In the genomic region with DNA sequence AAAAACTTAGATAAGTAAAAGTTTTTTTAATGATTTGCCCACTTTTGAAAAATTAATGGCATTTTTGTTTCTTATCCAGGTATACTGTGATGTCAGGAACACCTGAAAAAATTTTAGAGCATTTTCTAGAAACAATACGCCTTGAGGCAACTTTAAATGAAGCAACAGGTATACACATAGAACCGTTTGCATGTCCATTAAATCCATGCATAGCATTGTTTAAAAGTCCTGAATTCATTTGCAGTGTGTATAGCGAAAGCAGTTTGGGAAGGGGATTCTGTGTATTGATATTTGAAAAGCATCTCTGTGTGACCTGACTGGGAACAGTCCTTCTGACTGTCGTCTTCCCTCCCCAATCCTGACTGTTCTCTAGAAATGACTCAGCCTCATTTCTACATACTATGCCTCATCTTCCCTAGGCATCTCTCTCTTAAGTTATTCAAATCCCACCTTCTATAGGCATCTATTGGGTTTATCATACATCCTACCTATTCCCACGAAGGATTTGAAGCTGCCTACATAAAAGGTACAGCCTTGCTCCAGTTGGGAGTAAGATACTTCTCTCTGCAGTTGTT, we compare ENCODE assay signal across 1 cellular context.
TF ChIP-seq lines count a peak whose summit lies in the region.

No MANE protein-coding gene starts in this region.

TF ChIP-seq in HEK293T, 16 proteins besides CTCF, POLR2A, EP300 and RAD21 (continued from another document):
- TF ChIP-seq FOXA1 (IDR thresholded peaks at IDR 0.05) (no peak), LEF1 (IDR thresholded peaks at IDR 0.05; ENCODE audit: borderline replicate concordance) (no peak), ZNF384 (IDR thresholded peaks at IDR 0.05) (no peak), HDGF (IDR thresholded peaks at IDR 0.05; ENCODE audit: borderline replicate concordance) (no peak), ARNT (IDR thresholded peaks at IDR 0.05) (no peak), CTBP1 (IDR thresholded peaks at IDR 0.05; ENCODE audit: borderline replicate concordance) (no peak), L3MBTL2 (conservative IDR thresholded peaks at IDR 0.05) (no peak), TARDBP (IDR thresholded peaks at IDR 0.05) (no peak), SUZ12 (IDR thresholded peaks at IDR 0.05) (no peak), FOXK2 (IDR thresholded peaks at IDR 0.05) (no peak), NFRKB (IDR thresholded peaks at IDR 0.05) (no peak), FOXM1 (IDR thresholded peaks at IDR 0.05; ENCODE audit: borderline replicate concordance) (no peak)
- TF ChIP-seq, protein P1, sequence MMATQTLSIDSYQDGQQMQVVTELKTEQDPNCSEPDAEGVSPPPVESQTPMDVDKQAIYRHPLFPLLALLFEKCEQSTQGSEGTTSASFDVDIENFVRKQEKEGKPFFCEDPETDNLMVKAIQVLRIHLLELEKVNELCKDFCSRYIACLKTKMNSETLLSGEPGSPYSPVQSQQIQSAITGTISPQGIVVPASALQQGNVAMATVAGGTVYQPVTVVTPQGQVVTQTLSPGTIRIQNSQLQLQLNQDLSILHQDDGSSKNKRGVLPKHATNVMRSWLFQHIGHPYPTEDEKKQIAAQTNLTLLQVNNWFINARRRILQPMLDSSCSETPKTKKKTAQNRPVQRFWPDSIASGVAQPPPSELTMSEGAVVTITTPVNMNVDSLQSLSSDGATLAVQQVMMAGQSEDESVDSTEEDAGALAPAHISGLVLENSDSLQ (IDR thresholded peaks at IDR 0.05) = no peak
